Comparison of ENCODE assay signal across 24 cellular contexts in the genomic region with DNA sequence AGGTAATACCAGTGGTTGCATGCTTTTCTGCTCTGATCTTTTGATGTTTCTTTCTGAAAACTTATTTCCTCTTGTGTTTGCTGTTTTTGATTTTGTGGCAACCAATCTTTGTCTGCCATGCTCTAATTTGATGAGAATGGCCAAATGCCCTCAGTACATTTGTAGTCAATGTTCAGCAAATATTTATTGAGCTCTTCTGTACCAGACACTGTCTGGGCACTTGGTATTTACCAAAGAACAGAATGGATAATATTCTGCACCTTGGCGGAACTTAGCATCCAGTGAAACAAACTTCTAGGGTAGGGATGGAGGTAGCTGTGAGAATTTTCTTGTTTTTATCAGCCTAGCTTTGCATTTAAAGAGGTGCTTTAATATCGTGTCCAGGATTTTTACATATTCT.
"Had no signal": no experiment of that assay in that cellular context is flagged by ENCODE, and none has a peak within 500 bp of the region (broad histone marks: within the 10 kb centered on the region; RNA-seq: fewer than 3 reads in every experiment).

No MANE protein-coding gene starts in this region.

- H3K27me3 Mint-ChIP-seq: activated CD4-positive, alpha-beta T cell treated with anti-CD3 and anti-CD28 coated beads, Interleukin-2, amount 10 ng/mL, durations not matched to agents 7 days and 5 days; activated naive CD8-positive, alpha-beta T cell treated with anti-CD3 and anti-CD28 coated beads, Interleukin-2, amount 50 U/mL, for 24 hours; brain; stimulated activated naive CD8-positive, alpha-beta T cell treated with anti-CD3 and anti-CD28 coated beads, Interleukin-15, Interleukin-2, amounts not matched to agents 100 ng/mL and 50 ng/mL, for 24 hours; T-cell; type B pancreatic cell had no signal

- H3K27ac Mint-ChIP-seq: activated CD8-positive, alpha-beta T cell treated with anti-CD3 and anti-CD28 coated beads, Interleukin-2, amount 10 ng/mL, durations not matched to agents 7 days and 5 days; activated naive CD8-positive, alpha-beta T cell treated with anti-CD3 and anti-CD28 coated beads, Interleukin-2, amount 50 U/mL, for 24 hours; brain; endodermal cell; nephron; stimulated activated naive CD8-positive, alpha-beta T cell treated with anti-CD3 and anti-CD28 coated beads, Interleukin-15, Interleukin-2, amounts not matched to agents 100 ng/mL and 50 ng/mL, for 24 hours; type B pancreatic cell had no signal

- DNase-seq: activated CD4-positive, alpha-beta T cell treated with anti-CD3 and anti-CD28 coated beads, Interleukin-2, amount 10 ng/mL, durations not matched to agents 7 days and 5 days; activated CD8-positive, alpha-beta T cell treated with anti-CD3 and anti-CD28 coated beads, Interleukin-2, amount 10 ng/mL, durations not matched to agents 7 days and 5 days; activated gamma-delta T cell; activated naive CD8-positive, alpha-beta T cell treated with anti-CD3 and anti-CD28 coated beads, Interleukin-2, amount 50 U/mL, for 24 hours; anterior cingulate cortex; central memory CD4-positive, alpha-beta T cell; colonic mucosa; endodermal cell; foreskin keratinocyte; kidney glomerular epithelial cell; mesendoderm; nucleus accumbens; retina; stimulated activated CD4-positive, alpha-beta T cell treated with anti-CD3 and anti-CD28 coated beads, Interleukin-2, amount 100 ng/mL, for 24 hours; T-cell; T1000 had no signal

- H3K36me3 ChIP-seq: colonic mucosa, suprapubic skin had no signal

- H3K9me3 Mint-ChIP-seq: activated naive CD8-positive, alpha-beta T cell treated with anti-CD3 and anti-CD28 coated beads, Interleukin-2, amount 50 U/mL, for 24 hours; stimulated activated naive CD8-positive, alpha-beta T cell treated with anti-CD3 and anti-CD28 coated beads, Interleukin-15, Interleukin-2, amounts not matched to agents 100 ng/mL and 50 ng/mL, for 24 hours; T-cell had no signal

- H3K4me3 ChIP-seq: colonic mucosa, suprapubic skin had no signal

- ATAC-seq: activated CD4-positive, CD25-positive, alpha-beta regulatory T cell treated with anti-CD3 and anti-CD28 coated beads, Interleukin-2, amount 50 U/mL, for 24 hours; activated CD8-positive, alpha-beta T cell treated with anti-CD3 and anti-CD28 coated beads, Interleukin-2, amount 10 ng/mL, durations not matched to agents 7 days and 5 days; activated naive CD8-positive, alpha-beta T cell treated with anti-CD3 and anti-CD28 coated beads, Interleukin-2, amount 50 U/mL, for 24 hours; foreskin keratinocyte; SK-N-SH treated with all-trans-retinoic acid at 6 μM for 48 hours; T-cell had no signal

- H3K27ac ChIP-seq: colonic mucosa, epithelial cell of prostate, foreskin keratinocyte, suprapubic skin had no signal

- H3K9me3 ChIP-seq: colonic mucosa, suprapubic skin had no signal

- H3K4me3 Mint-ChIP-seq: activated CD4-positive, alpha-beta T cell treated with anti-CD3 and anti-CD28 coated beads, Interleukin-2, amount 10 ng/mL, durations not matched to agents 7 days and 5 days; activated CD8-positive, alpha-beta T cell treated with anti-CD3 and anti-CD28 coated beads, Interleukin-2, amount 10 ng/mL, durations not matched to agents 7 days and 5 days; activated naive CD8-positive, alpha-beta T cell treated with anti-CD3 and anti-CD28 coated beads, Interleukin-2, amount 50 U/mL, for 24 hours; brain; endodermal cell; nephron; stimulated activated naive CD8-positive, alpha-beta T cell treated with anti-CD3 and anti-CD28 coated beads, Interleukin-15, Interleukin-2, amounts not matched to agents 100 ng/mL and 50 ng/mL, for 24 hours; type B pancreatic cell had no signal

- H3K27me3 ChIP-seq: colonic mucosa, foreskin keratinocyte, suprapubic skin had no signal
